1 cellular context compared by ENCODE assay signal in the genomic region with DNA sequence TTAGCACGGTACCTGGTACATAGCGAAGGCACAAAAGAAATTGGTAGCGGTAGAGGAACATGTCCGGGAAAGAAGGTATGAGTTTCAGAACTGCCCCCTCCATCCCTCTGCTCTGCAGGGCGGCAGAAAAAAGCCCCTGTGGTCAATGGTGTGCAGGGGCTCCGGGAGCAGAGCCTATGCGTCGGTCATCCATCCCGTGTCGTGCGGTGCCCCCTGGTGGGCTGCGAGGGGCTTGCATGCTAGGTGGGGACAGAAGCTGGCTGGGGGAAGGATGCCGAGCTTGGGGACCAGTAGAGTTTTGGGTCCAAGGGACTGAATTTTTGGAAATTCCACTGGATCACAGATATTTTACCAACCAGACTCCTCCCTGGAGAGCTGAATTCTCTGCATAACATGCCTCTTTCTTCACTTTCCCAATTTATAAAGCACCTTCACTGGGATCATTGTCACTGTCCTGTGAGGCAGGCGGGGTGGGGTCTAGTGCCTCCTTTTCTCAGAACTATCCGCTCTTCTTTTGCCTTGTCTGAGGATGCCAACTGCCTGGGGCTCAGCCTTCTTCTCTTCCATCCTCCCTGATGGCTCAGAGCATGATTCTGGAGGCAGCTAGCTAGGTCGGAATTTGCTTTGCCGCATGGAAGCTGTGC.
TF ChIP-seq lines count a peak whose summit lies in the region.

No MANE protein-coding gene starts in this region.

TF ChIP-seq in HepG2, 621 proteins besides CTCF, POLR2A, EP300 and RAD21 (continued from another document):
- TF ChIP-seq, protein P1, sequence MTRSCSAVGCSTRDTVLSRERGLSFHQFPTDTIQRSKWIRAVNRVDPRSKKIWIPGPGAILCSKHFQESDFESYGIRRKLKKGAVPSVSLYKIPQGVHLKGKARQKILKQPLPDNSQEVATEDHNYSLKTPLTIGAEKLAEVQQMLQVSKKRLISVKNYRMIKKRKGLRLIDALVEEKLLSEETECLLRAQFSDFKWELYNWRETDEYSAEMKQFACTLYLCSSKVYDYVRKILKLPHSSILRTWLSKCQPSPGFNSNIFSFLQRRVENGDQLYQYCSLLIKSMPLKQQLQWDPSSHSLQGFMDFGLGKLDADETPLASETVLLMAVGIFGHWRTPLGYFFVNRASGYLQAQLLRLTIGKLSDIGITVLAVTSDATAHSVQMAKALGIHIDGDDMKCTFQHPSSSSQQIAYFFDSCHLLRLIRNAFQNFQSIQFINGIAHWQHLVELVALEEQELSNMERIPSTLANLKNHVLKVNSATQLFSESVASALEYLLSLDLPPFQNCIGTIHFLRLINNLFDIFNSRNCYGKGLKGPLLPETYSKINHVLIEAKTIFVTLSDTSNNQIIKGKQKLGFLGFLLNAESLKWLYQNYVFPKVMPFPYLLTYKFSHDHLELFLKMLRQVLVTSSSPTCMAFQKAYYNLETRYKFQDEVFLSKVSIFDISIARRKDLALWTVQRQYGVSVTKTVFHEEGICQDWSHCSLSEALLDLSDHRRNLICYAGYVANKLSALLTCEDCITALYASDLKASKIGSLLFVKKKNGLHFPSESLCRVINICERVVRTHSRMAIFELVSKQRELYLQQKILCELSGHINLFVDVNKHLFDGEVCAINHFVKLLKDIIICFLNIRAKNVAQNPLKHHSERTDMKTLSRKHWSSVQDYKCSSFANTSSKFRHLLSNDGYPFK (CRISPR knock-in tag; IDR thresholded peaks at IDR 0.05; ENCODE audit: borderline replicate concordance), result 0 out of 2 replicates have a peak, but pooled peaks have one; percentile 20
- 0 out of 2 replicates have a peak, but pooled peaks have one; percentile 47 for TF ChIP-seq ZBTB38 (CRISPR knock-in tag; IDR thresholded peaks at IDR 0.05)
- TF ChIP-seq SYNCRIP (IDR thresholded peaks at IDR 0.05; ENCODE audit: insufficient read depth, low read depth, low read length), result no peak
- TF ChIP-seq ZNF350 (CRISPR knock-in tag; IDR thresholded peaks at IDR 0.05; ENCODE audit: borderline replicate concordance, low read depth), result 0 out of 2 replicates have a peak, but pooled peaks have one; percentile 33
- no peak for TF ChIP-seq ZNF616 (CRISPR knock-in tag; IDR thresholded peaks at IDR 0.05; ENCODE audit: low read depth)
- TF ChIP-seq SALL1 (CRISPR knock-in tag; IDR thresholded peaks at IDR 0.05), result peak; percentile 62
- TF ChIP-seq ZNF644 (CRISPR knock-in tag; IDR thresholded peaks at IDR 0.05; ENCODE audit: low read depth), result no peak
- TF ChIP-seq, protein P2, sequence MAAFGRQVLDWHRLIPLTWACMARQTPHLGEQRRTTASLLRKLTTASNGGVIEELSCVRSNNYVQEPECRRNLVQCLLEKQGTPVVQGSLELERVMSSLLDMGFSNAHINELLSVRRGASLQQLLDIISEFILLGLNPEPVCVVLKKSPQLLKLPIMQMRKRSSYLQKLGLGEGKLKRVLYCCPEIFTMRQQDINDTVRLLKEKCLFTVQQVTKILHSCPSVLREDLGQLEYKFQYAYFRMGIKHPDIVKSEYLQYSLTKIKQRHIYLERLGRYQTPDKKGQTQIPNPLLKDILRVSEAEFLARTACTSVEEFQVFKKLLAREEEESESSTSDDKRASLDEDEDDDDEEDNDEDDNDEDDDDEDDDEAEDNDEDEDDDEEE (CRISPR knock-in tag; IDR thresholded peaks at IDR 0.05), result 0 out of 2 replicates have a peak, but pooled peaks have one; percentile 24
- TF ChIP-seq MXI1 (IDR thresholded peaks at IDR 0.05; ENCODE audit: borderline replicate concordance, low read depth, low read length), result 0 out of 3 replicates have a peak, but pooled peaks have one; percentile 18
- TF ChIP-seq SIX4 (CRISPR knock-in tag; IDR thresholded peaks at IDR 0.05), result no peak
